Comparison of ENCODE assay signal across 8 cellular contexts in genomic region chrX:51496501-51497291, GRCh38. TPM values are rescaled to one million over a fixed set of nuclear protein-coding genes. Genes with fewer than 3 reads are reported as not detected.
DNase-seq lines count a peak whose midpoint lies in the region; ATAC-seq and TF ChIP-seq lines count a peak whose summit lies in the region.

Gene NUDT11, minus strand, starts transcription at chrX:51496592. Its CDS starts 148 bp downstream, at chrX:51496444.

- H3K9me2 ChIP-seq in hepatocyte (replicated peaks; ENCODE audit: insufficient read depth) (no peaks in the 10 kb centered on the region), Karpas-422 (replicated peaks; ENCODE audit: insufficient read depth, low read length) (no peaks in the 10 kb centered on the region)

- H3K27ac ChIP-seq in RWPE2 (ENCODE audit: poor library complexity, severe bottlenecking) (no peak within 1 kb of the TSS), hepatocyte (peak within 1 kb of the TSS; percentile 62), gastrocnemius medialis (no peak within 1 kb of the TSS), Karpas-422 (ENCODE audit: low read length) (no peak within 1 kb of the TSS)

- intact Hi-C loops in CD14-positive monocyte (cut with micrococcal nuclease): no loop called here
- intact Hi-C loops in gastrocnemius medialis (cut with DNase I; ENCODE audit: low total_unique reads): no loop called here
- intact Hi-C loops in Caco-2 (cut with micrococcal nuclease; ENCODE audit: unreplicated experiment): no loop called here

- CTCF ChIA-PET in Caco-2 (lab: Charles Lee): no interaction called here

- H2AFZ ChIP-seq in hepatocyte: peak within 1 kb of the TSS; percentile 60
- no peak within 1 kb of the TSS for H2AFZ ChIP-seq in Karpas-422 (ENCODE audit: low read length)

- 39% methylated on average over 43 of the region's 96 CpGs for WGBS in hepatocyte (ENCODE audit: low lambda C conversion rate, missing lambda C conversion rate)

- H4K20me1 ChIP-seq in hepatocyte (ENCODE audit: insufficient read depth, poor library complexity, severe bottlenecking): no peaks in the 10 kb centered on the region
- no peaks in the 10 kb centered on the region for H4K20me1 ChIP-seq in Karpas-422 (ENCODE audit: insufficient read depth, low read depth, low read length)

- peaks cover 0 to 21% (median 10%) of the 10 kb centered on the region in 7 donors for H3K9me3 Mint-ChIP-seq in CD14-positive monocyte
- no peaks in the 10 kb centered on the region for H3K9me3 Mint-ChIP-seq in Caco-2 (ENCODE audit: unreplicated experiment)

- H3K4me1 Mint-ChIP-seq in CD14-positive monocyte: peaks cover 11% of the 10 kb centered on the region
- H3K4me1 Mint-ChIP-seq in Caco-2 (ENCODE audit: low read depth, unreplicated experiment): no peaks in the 10 kb centered on the region

- no peak for TF ChIP-seq CTCF in CD14-positive monocyte (IDR thresholded peaks at IDR 0.05)
- TF ChIP-seq CTCF in RWPE2 (IDR thresholded peaks at IDR 0.05; ENCODE audit: poor library complexity, severe bottlenecking): no peak
- no peak for TF ChIP-seq CTCF in hepatocyte (IDR thresholded peaks at IDR 0.05; ENCODE audit: poor library complexity)
- no peak for TF ChIP-seq CTCF in gastrocnemius medialis (IDR thresholded peaks at IDR 0.05 in 4 of 5, conservative IDR thresholded peaks at IDR 0.05 in 1 of 5)
- TF ChIP-seq CTCF in Caco-2 (IDR thresholded peaks at IDR 0.05; ENCODE audit: insufficient read depth in 1 of 2, low read depth in 1 of 2, low read length in 1 of 2, severe bottlenecking in 1 of 2, unreplicated experiment in 1 of 2): no peak

- no peaks in the 10 kb centered on the region for H3K36me3 ChIP-seq in RWPE2 (ENCODE audit: low read depth)
- H3K36me3 ChIP-seq in hepatocyte (replicated peaks; ENCODE audit: insufficient read depth, low read depth): no peaks in the 10 kb centered on the region
- no peaks in the 10 kb centered on the region for H3K36me3 ChIP-seq in gastrocnemius medialis
- no peaks in the 10 kb centered on the region for H3K36me3 ChIP-seq in Karpas-422 (ENCODE audit: insufficient read depth, low read length)
- H3K36me3 ChIP-seq in Caco-2 (ENCODE audit: control insufficient read depth, insufficient read depth, low read length): no peaks in the 10 kb centered on the region

- H3K4me3 ChIP-seq in RWPE2 (ENCODE audit: severe bottlenecking) (peak within 1 kb of the TSS; percentile 53), hepatocyte (peak within 1 kb of the TSS; percentile 36), gastrocnemius medialis (peak within 1 kb of the TSS; percentile 39 to 48 (median 42)), Karpas-422 (ENCODE audit: low read length) (no peak within 1 kb of the TSS), Caco-2 (ENCODE audit: low read depth, low read length) (no peak within 1 kb of the TSS)

- no peak for DNase-seq in CD14-positive monocyte (ENCODE audit: low spot score)
- peak; percentile 57 for DNase-seq in HCEC 1CT
- peak; percentile 72 for DNase-seq in RWPE2 (ENCODE audit: low spot score)
- peak in 39 of 56 donors; percentile 1 to 56 (median 16) for DNase-seq in amygdala (lab: John Stamatoyannopoulos, UW)
- DNase-seq in hepatocyte (ENCODE audit: low spot score): peak; percentile 82
- DNase-seq in gastrocnemius medialis: peak in 1 of 2 donors; percentile 2
- DNase-seq in Karpas-422: no peak
- no peak for DNase-seq in Caco-2

- H3K27me3 ChIP-seq in RWPE2 (ENCODE audit: insufficient read depth, poor library complexity, severe bottlenecking): no peaks in the 10 kb centered on the region
- H3K27me3 ChIP-seq in hepatocyte: no peaks in the 10 kb centered on the region
- peaks cover 16 to 30% (median 26%) of the 10 kb centered on the region in 3 donors for H3K27me3 ChIP-seq in gastrocnemius medialis
- no peaks in the 10 kb centered on the region for H3K27me3 ChIP-seq in Karpas-422 (ENCODE audit: low read length)
- no peaks in the 10 kb centered on the region for H3K27me3 ChIP-seq in Caco-2 (replicated peaks; ENCODE audit: control insufficient read depth, insufficient read depth, low read length)

- POLR2A ChIA-PET in Caco-2 (lab: Charles Lee): no interaction called here

- H3K79me2 ChIP-seq in hepatocyte: peaks cover 8% of the 10 kb centered on the region
- no peaks in the 10 kb centered on the region for H3K79me2 ChIP-seq in Karpas-422 (ENCODE audit: low read length)

- no peaks in the 10 kb centered on the region for H3K36me3 Mint-ChIP-seq in CD14-positive monocyte
- H3K36me3 Mint-ChIP-seq in Caco-2 (ENCODE audit: insufficient read depth, unreplicated experiment): no peaks in the 10 kb centered on the region

- peak within 1 kb of the TSS; percentile 81 to 89 for H3K4me3 Mint-ChIP-seq in CD14-positive monocyte
- no peak within 1 kb of the TSS for H3K4me3 Mint-ChIP-seq in Caco-2 (ENCODE audit: unreplicated experiment)

- H3K27ac Mint-ChIP-seq in CD14-positive monocyte (no peak within 1 kb of the TSS), Caco-2 (ENCODE audit: unreplicated experiment) (no peak within 1 kb of the TSS)

- ATAC-seq in RWPE2 (ENCODE audit: low read depth) (peak; percentile 92), gastrocnemius medialis (no peak)

- BruUV-seq in Caco-2 (replicated peaks; lab: Mats Ljungman, UMichigan): no TSS peak

- H3K9ac ChIP-seq in Karpas-422 (ENCODE audit: low read length): no peak within 1 kb of the TSS

- H3K27me3 Mint-ChIP-seq in CD14-positive monocyte (ENCODE audit: low read depth in 3 of 3) (peaks cover 24 to 38% (median 33%) of the 10 kb centered on the region in 3 donors), Caco-2 (ENCODE audit: insufficient read depth, unreplicated experiment) (no peaks in the 10 kb centered on the region)

- peak within 1 kb of the TSS; percentile 78 for H3K4me2 ChIP-seq in hepatocyte
- H3K4me2 ChIP-seq in Karpas-422 (ENCODE audit: low read depth, low read length, poor library complexity, severe bottlenecking): no peak within 1 kb of the TSS

- no peak for TF ChIP-seq POLR2A in gastrocnemius medialis (IDR thresholded peaks at IDR 0.05)

- in situ Hi-C loops in gastrocnemius medialis (cut with MboI; ENCODE audit: low sequenced_read_pairs in 4 of 4): no loop called here

- no peaks in the 10 kb centered on the region for H3K9me3 ChIP-seq in RWPE2 (ENCODE audit: severe bottlenecking)
- H3K9me3 ChIP-seq in hepatocyte (ENCODE audit: low read depth): no peaks in the 10 kb centered on the region
- H3K9me3 ChIP-seq in gastrocnemius medialis: no peaks in the 10 kb centered on the region
- no peaks in the 10 kb centered on the region for H3K9me3 ChIP-seq in Karpas-422 (ENCODE audit: low read length)
- no peaks in the 10 kb centered on the region for H3K9me3 ChIP-seq in Caco-2

- H3K4me1 ChIP-seq in RWPE2 (ENCODE audit: insufficient read depth, poor library complexity, severe bottlenecking) (no peaks in the 10 kb centered on the region), hepatocyte (ENCODE audit: insufficient read depth) (no peaks in the 10 kb centered on the region), gastrocnemius medialis (no peaks in the 10 kb centered on the region), Karpas-422 (ENCODE audit: low read length) (no peaks in the 10 kb centered on the region), Caco-2 (no peaks in the 10 kb centered on the region)

RNA-seq across cellular contexts. Expression of gene NUDT11, which starts in this region (rescaled TPM):
- polyA plus RNA-seq in CD14-positive monocyte (under 1 TPM in 1 of 2 donors, not detected in 1; 0.07 TPM), hepatocyte (4.6 and 5.6 TPM in 2 replicates)
- total RNA-seq in hepatocyte (8.3 and 10.7 TPM in 2 replicates), gastrocnemius medialis (under 1 TPM in 1 of 4 donors, not detected in 3; 0.49 TPM), Caco-2 (2022) (not detected in 2 replicates)
- not detected in 2 replicates for total RNA-seq in Karpas-422 (2014; rRNA removed; shearing (Covaris generic); ENCODE audit: low replicate concordance)

Comparison
In these comparisons a context has a peak if more than half of its experiments do, and no peak if none do; other contexts are left out.
1. DNase-seq: peak in HCEC 1CT (single experiment), RWPE2 (single experiment), amygdala (39 of 56) and hepatocyte (single experiment); none in CD14-positive monocyte (single experiment), Karpas-422 (single experiment) and Caco-2 (0 of 2).
2. H3K4me3 ChIP-seq: peak in RWPE2 (single experiment), hepatocyte (single experiment) and gastrocnemius medialis (4 of 4); none in Karpas-422 (single experiment) and Caco-2 (single experiment).